ENCODE assay signal across 22 cellular contexts in the genomic region with DNA sequence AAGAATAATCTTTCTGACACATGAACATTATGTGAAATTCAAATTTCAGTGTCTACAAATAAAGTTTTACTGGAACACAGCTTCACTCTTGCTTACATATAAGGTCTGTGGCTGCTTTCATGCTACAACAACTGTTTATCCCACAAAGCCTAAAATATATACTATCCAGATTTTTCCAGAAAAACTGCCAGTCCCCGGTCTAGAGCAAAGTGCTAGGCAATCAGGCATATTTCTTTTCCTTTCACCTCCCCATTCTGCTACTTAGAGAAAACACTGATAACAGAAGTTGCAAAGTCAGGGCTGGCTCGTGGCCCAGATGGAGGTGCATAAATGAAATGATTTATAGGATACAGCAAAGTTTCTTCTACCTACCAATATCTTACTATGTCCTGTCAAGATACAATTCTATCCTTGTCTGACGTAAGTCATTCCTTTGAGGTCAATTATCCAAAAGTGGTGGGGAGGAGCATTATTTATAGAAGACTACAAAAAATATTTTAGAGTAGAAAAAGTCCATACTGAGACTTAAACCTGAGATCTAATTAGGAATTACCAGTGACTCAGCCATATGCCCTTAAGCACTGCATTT.
"Had no signal": no experiment of that assay in that cellular context is flagged by ENCODE, and none has a peak within 500 bp of the region (broad histone marks: within the 10 kb centered on the region; RNA-seq: fewer than 3 reads in every experiment).

No MANE protein-coding gene starts in this region.

- H3K4me3 ChIP-seq: colonic mucosa, dorsolateral prefrontal cortex, thoracic aorta, upper lobe of left lung had no signal

- DNase-seq: activated B cell treated with CpG ODN at 0.5 μM for 24 hours; activated CD4-positive, alpha-beta T cell treated with anti-CD3 and anti-CD28 coated beads for 4 hours; activated CD4-positive, alpha-beta T cell treated with anti-CD3 and anti-CD28 coated beads, Interleukin-2, amount 50 U/mL, for 48 hours; activated CD8-positive, alpha-beta memory T cell treated with anti-CD3 and anti-CD28 coated beads, Interleukin-2, amount 50 U/mL, for 48 hours; activated naive CD4-positive, alpha-beta T cell treated with Interleukin-2 at 50 U/mL for 16 hours; activated naive CD8-positive, alpha-beta T cell treated with anti-CD3 and anti-CD28 coated beads for 36 hours; activated T-cell treated with anti-CD3 and anti-CD28 coated beads, Interleukin-2, amount 50 U/mL, for 48 hours; colonic mucosa; dorsolateral prefrontal cortex; effector memory CD8-positive, alpha-beta T cell; foreskin melanocyte; immature natural killer cell; small intestine; T-cell; T-helper 9 cell; upper lobe of left lung had no signal

- H3K9me3 ChIP-seq: colonic mucosa, thoracic aorta, upper lobe of left lung had no signal

- H3K36me3 ChIP-seq: colonic mucosa, thoracic aorta, upper lobe of left lung had no signal

- H3K27ac ChIP-seq: colonic mucosa, dorsolateral prefrontal cortex, thoracic aorta, upper lobe of left lung had no signal

- H3K27me3 Mint-ChIP-seq: activated B cell treated with CpG ODN at 0.5 μM for 24 hours; activated naive CD8-positive, alpha-beta T cell treated with anti-CD3 and anti-CD28 coated beads for 36 hours; effector memory CD8-positive, alpha-beta T cell; memory B cell; stimulated activated memory B cell treated with anti-CD40 and anti-IgM and Interleukin-4, amounts not matched to agents 10 μg/mL and 1 μg/mL and 100 μg/mL, for 72 hours; T-cell had no signal

- ATAC-seq: effector memory CD8-positive, alpha-beta T cell; esophagus mucosa; sciatic nerve; stimulated activated memory B cell treated with anti-CD40 and anti-IgM and Interleukin-4, amounts not matched to agents 10 μg/mL and 1 μg/mL and 100 μg/mL, for 72 hours; T-cell had no signal

- H3K4me3 Mint-ChIP-seq: activated B cell treated with CpG ODN at 0.5 μM for 24 hours; activated naive CD8-positive, alpha-beta T cell treated with anti-CD3 and anti-CD28 coated beads for 36 hours; effector memory CD8-positive, alpha-beta T cell; immature natural killer cell; memory B cell; nephron; stimulated activated memory B cell treated with anti-CD40 and anti-IgM and Interleukin-4, amounts not matched to agents 10 μg/mL and 1 μg/mL and 100 μg/mL, for 72 hours; T-cell had no signal

- H3K36me3 Mint-ChIP-seq: activated naive CD8-positive, alpha-beta T cell treated with anti-CD3 and anti-CD28 coated beads for 36 hours; immature natural killer cell; memory B cell; stimulated activated memory B cell treated with anti-CD40 and anti-IgM and Interleukin-4, amounts not matched to agents 10 μg/mL and 1 μg/mL and 100 μg/mL, for 72 hours; T-cell had no signal

- H3K4me1 ChIP-seq: colonic mucosa, upper lobe of left lung had no signal

- H3K27me3 ChIP-seq: colonic mucosa, dorsolateral prefrontal cortex, upper lobe of left lung had no signal

- H3K9me3 Mint-ChIP-seq: activated naive CD8-positive, alpha-beta T cell treated with anti-CD3 and anti-CD28 coated beads for 36 hours; effector memory CD8-positive, alpha-beta T cell; nephron; stimulated activated memory B cell treated with anti-CD40 and anti-IgM and Interleukin-4, amounts not matched to agents 10 μg/mL and 1 μg/mL and 100 μg/mL, for 72 hours had no signal

- H3K4me1 Mint-ChIP-seq: activated B cell treated with CpG ODN at 0.5 μM for 24 hours; activated naive CD8-positive, alpha-beta T cell treated with anti-CD3 and anti-CD28 coated beads for 36 hours; immature natural killer cell; memory B cell; nephron; stimulated activated memory B cell treated with anti-CD40 and anti-IgM and Interleukin-4, amounts not matched to agents 10 μg/mL and 1 μg/mL and 100 μg/mL, for 72 hours; T-cell had no signal

- H3K27ac Mint-ChIP-seq: activated B cell treated with CpG ODN at 0.5 μM for 24 hours; activated naive CD8-positive, alpha-beta T cell treated with anti-CD3 and anti-CD28 coated beads for 36 hours; effector memory CD8-positive, alpha-beta T cell; immature natural killer cell; memory B cell; nephron; stimulated activated memory B cell treated with anti-CD40 and anti-IgM and Interleukin-4, amounts not matched to agents 10 μg/mL and 1 μg/mL and 100 μg/mL, for 72 hours; T-cell had no signal
